8 cellular contexts compared by ENCODE assay signal in the genomic region with DNA sequence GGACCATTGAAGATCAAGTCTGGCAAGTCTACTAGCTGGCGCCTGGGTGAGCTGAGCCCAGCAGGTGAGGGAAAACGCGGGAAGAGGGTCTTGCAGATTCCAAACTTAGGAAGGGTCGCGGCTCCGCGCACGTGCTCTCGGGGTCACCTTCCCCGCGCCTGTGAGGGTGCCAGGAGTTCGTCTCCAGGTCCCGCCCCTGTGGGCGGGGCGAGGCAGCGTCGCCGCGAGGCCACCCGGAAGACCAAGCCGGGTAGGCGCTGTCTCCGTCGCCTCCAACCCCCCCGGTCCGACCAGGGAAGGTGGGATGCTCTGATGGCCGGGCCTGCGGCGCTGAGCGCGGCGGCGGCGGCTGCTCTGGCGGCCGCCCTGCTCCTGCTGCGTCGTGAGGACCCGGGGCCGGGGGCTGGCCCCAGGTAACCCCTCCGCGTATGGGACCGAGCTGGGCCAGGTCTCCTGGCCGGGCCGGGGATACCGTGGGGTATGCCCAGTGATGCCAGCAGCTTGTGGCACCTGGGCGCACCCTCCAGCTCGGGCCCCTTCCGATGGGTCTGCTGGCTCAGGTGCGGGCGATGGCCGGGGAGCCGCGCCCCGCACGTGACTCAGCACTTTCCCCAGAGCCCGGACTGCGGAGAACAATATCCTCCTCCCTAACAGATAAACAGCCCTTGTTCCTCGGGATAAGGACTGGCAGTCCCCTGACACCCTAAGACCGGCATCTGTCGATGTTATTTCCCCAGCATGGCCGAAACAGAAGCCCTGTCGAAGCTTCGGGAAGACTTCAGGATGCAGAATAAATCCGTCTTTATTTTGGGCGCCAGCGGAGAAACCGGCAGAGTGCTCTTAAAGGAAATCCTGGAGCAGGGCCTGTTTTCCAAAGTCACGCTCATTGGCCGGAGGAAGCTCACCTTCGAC. TPM values are rescaled to one million over a fixed set of nuclear protein-coding genes. Genes with fewer than 3 reads are reported as not detected.
A peak's percentile ranks its signal among the peaks of the same experiment; 100 is the strongest.
DNase-seq lines count a peak whose midpoint lies in the region; ATAC-seq and TF ChIP-seq lines count a peak whose summit lies in the region.

Gene HTATIP2 (plus strand): TSS at position 215 of the 912 bp plus-strand sequence. CDS start 524 bp downstream, at position 739.

- peak; percentile 73 to 80 (median 77) for DNase-seq in CD4-positive, alpha-beta memory T cell
- DNase-seq in SKM-1 treated with dmso at 0.1 percent for 144 hours (lab: John Stamatoyannopoulos, UW; ENCODE audit: unreplicated experiment) (peak; percentile 12), left ventricle myocardium inferior (peak; percentile 77), progenitor cell of endocrine pancreas (ENCODE audit: low spot score, unreplicated experiment) (peak; percentile 26), ureter (ENCODE audit: low spot score) (peak; percentile 79)

- CTCF ChIA-PET in CD4-positive, alpha-beta memory T cell (lab: Charles Lee; ENCODE audit: partially characterized antibody), result interaction anchor here (0.7 to 1.7 kb wide), 8 partner anchors 9 to 238 kb away, joined by 3 to 7 read pairs (median 4); no protein-coding TSS in a partner anchor

- H3K27ac ChIP-seq in CD4-positive, alpha-beta memory T cell (ENCODE audit: low read depth, low read length), result peak within 1 kb of the TSS; percentile 70
- H3K27ac ChIP-seq in adipose tissue (ENCODE audit: low read depth, low read length) (peak within 1 kb of the TSS; percentile 11), left ventricle myocardium inferior (replicated peaks) (peak within 1 kb of the TSS; percentile 91)

- H3K9me3 Mint-ChIP-seq in CD4-positive, alpha-beta memory T cell, result no peaks in the 10 kb centered on the region
- no peaks in the 10 kb centered on the region for H3K9me3 Mint-ChIP-seq in progenitor cell of endocrine pancreas (ENCODE audit: low read depth)

- H3K9me3 ChIP-seq in CD4-positive, alpha-beta memory T cell (ENCODE audit: control insufficient read depth in 1 of 2, low read length in 2 of 2), result no peaks in the 10 kb centered on the region
- no peaks in the 10 kb centered on the region for H3K9me3 ChIP-seq in left ventricle myocardium inferior (replicated peaks)

- TF ChIP-seq CTCF in left ventricle myocardium inferior (IDR thresholded peaks at IDR 0.05; ENCODE audit: borderline replicate concordance), result no peak
- no peak for TF ChIP-seq CTCF in progenitor cell of endocrine pancreas (IDR thresholded peaks at IDR 0.05; ENCODE audit: unreplicated experiment)

- WGBS in adipose tissue, 3 donors, result 3% methylated on average over 68 to 71 of the region's 71 CpGs

- H3K4me1 ChIP-seq in CD4-positive, alpha-beta memory T cell (ENCODE audit: insufficient read depth, low read length), result peaks cover 64% of the 10 kb centered on the region
- H3K4me1 ChIP-seq in left ventricle myocardium inferior, result peaks cover 48% of the 10 kb centered on the region

- H3K4me1 Mint-ChIP-seq in CD4-positive, alpha-beta memory T cell, result peaks cover 50 to 77% (median 64%) of the 10 kb centered on the region in 4 donors
- peaks cover 14% of the 10 kb centered on the region for H3K4me1 Mint-ChIP-seq in progenitor cell of endocrine pancreas (ENCODE audit: low read depth)

- H3K27me3 Mint-ChIP-seq in CD4-positive, alpha-beta memory T cell, result no peaks in the 10 kb centered on the region
- peaks cover 13% of the 10 kb centered on the region for H3K27me3 Mint-ChIP-seq in progenitor cell of endocrine pancreas

- peak within 1 kb of the TSS; percentile 91 to 98 (median 95) for H3K27ac Mint-ChIP-seq in CD4-positive, alpha-beta memory T cell
- H3K27ac Mint-ChIP-seq in progenitor cell of endocrine pancreas, result peak within 1 kb of the TSS; percentile 86

- peak within 1 kb of the TSS; percentile 24 to 78 for H3K4me3 ChIP-seq in CD4-positive, alpha-beta memory T cell (ENCODE audit: low read length in 2 of 2)
- peak within 1 kb of the TSS; percentile 98 for H3K4me3 ChIP-seq in left ventricle myocardium inferior

- POLR2A ChIA-PET in CD4-positive, alpha-beta memory T cell (lab: Charles Lee; ENCODE audit: partially characterized antibody), result interaction anchor here (1.0 to 2.1 kb wide), 7 partner anchors 8 to 232 kb away, joined by 3 to 10 read pairs (median 4); partner anchors contain the start of gene PRMT3

- H3K4me3 Mint-ChIP-seq in CD4-positive, alpha-beta memory T cell, result peak within 1 kb of the TSS; percentile 89 to 95 (median 92)
- peak within 1 kb of the TSS; percentile 76 for H3K4me3 Mint-ChIP-seq in progenitor cell of endocrine pancreas (ENCODE audit: low read depth)

- intact Hi-C loops in CD4-positive, alpha-beta memory T cell (cut with micrococcal nuclease), result loop anchor here (1.0 to 10.0 kb wide), 3 partner anchors 20 to 639 kb away; partner anchors contain the start of gene PRMT3
- intact Hi-C loops in left ventricle myocardium inferior (cut with micrococcal nuclease), result no loop called here

- no peaks in the 10 kb centered on the region for H3K36me3 ChIP-seq in CD4-positive, alpha-beta memory T cell (ENCODE audit: insufficient read depth, low read length)
- peaks cover 16% of the 10 kb centered on the region for H3K36me3 ChIP-seq in left ventricle myocardium inferior

- peaks cover 17 to 22% of the 10 kb centered on the region in 2 donors for H3K36me3 Mint-ChIP-seq in CD4-positive, alpha-beta memory T cell
- H3K36me3 Mint-ChIP-seq in progenitor cell of endocrine pancreas (ENCODE audit: insufficient read depth), result no peaks in the 10 kb centered on the region

- no peaks in the 10 kb centered on the region for H3K27me3 ChIP-seq in CD4-positive, alpha-beta memory T cell (ENCODE audit: insufficient read depth, low read length)
- no peaks in the 10 kb centered on the region for H3K27me3 ChIP-seq in left ventricle myocardium inferior (ENCODE audit: low read depth)

- ATAC-seq in GM19452 (IDR thresholded peaks at IDR 0.05; ENCODE audit: unreplicated experiment), result peak; percentile 93
- ATAC-seq in HG03571 (IDR thresholded peaks at IDR 0.05; ENCODE audit: unreplicated experiment), result peak; percentile 97

RNA-seq across cellular contexts. Expression of gene HTATIP2, which starts in this region (rescaled TPM):
- total RNA-seq in CD4-positive, alpha-beta memory T cell, result 10 to 100 TPM; 45.3 to 49.9 TPM
- polyA plus RNA-seq in CD4-positive, alpha-beta memory T cell, result 10 to 100 TPM; 58.1 to 97.6 TPM
- 10 to 100 TPM; 12.2 to 48.6 (median 19.4) TPM for polyA plus RNA-seq in adipose tissue
- total RNA-seq in left ventricle myocardium inferior (17.4 TPM), progenitor cell of endocrine pancreas (21.4 and 22.2 TPM in 2 replicates), ureter (29.2 TPM)

Comparison
In these comparisons a context has a peak if more than half of its experiments do, and no peak if none do; other contexts are left out.
1. Peak in every context shown above with its lines: DNase-seq, ATAC-seq, H3K4me3 ChIP-seq and H3K27ac ChIP-seq.
2. DNase-seq: peak in every context shown above with its lines; median percentile 79 in ureter; 77 in CD4-positive, alpha-beta memory T cell; 77 in left ventricle myocardium inferior; 26 in progenitor cell of endocrine pancreas; 12 in SKM-1 treated with dmso at 0.1 percent for 144 hours.
3. H3K27ac ChIP-seq: peak in every context shown above with its lines; median percentile 91 in left ventricle myocardium inferior; 70 in CD4-positive, alpha-beta memory T cell; 11 in adipose tissue.